ENCODE assay signal across 21 cellular contexts in genomic region chr1:208237241-208237640, GRCh38. TPM values are rescaled to one million over a fixed set of nuclear protein-coding genes. Genes with fewer than 3 reads are reported as not detected.
DNase-seq lines count a peak whose midpoint lies in the region; ATAC-seq and TF ChIP-seq lines count a peak whose summit lies in the region.
"Had no signal": no experiment of that assay in that cellular context is flagged by ENCODE, and none has a peak within 500 bp of the region (broad histone marks: within the 10 kb centered on the region; RNA-seq: fewer than 3 reads in every experiment).

No MANE protein-coding gene starts in this region.

- DNase-seq in cardiac septum (ENCODE audit: low spot score) (peak; percentile 58), right cardiac atrium (no peak), endodermal cell (no peak), DMS153 treated with DMSO at 0.1 percent for 48 hours (lab: John Stamatoyannopoulos, UW; ENCODE audit: unreplicated experiment) (no peak), testis (no peak)
- DNase-seq in activated T-helper 2 cell treated with anti-CD3 and anti-CD28 coated beads, Interferon-gamma antibody, Interleukin-2, Interleukin-4, amounts not matched to agents 10 μg/mL and 5 μg/mL and 100 μg/mL, durations not matched to agents 14 hours and 24 hours and 36 hours (ENCODE audit: low spot score) = no peak
- DNase-seq: 8988T; activated CD4-positive, alpha-beta T cell treated with anti-CD3 and anti-CD28 coated beads for 1 hour; amygdala; Caco-2; cortex of kidney; EL; KG1; left ventricle myocardium superior; NCI-H1930; retina; RPMI8226; SW 1271; thyroid gland had no signal

- H3K4me3 ChIP-seq in right cardiac atrium (ENCODE audit: low read length) (no peak overlapping the region), endodermal cell (ENCODE audit: low read length) (peak overlapping the region; percentile 100), mucosa of rectum (ENCODE audit: low read length in 2 of 2) (no peak overlapping the region), testis (no peak overlapping the region)
- H3K4me3 ChIP-seq: thyroid gland had no signal

- no peaks in the 10 kb centered on the region for H3K27me3 ChIP-seq in right cardiac atrium (ENCODE audit: control insufficient read depth, insufficient read depth)
- H3K27me3 ChIP-seq in endodermal cell (ENCODE audit: control insufficient read depth, insufficient read depth, low read length, poor library complexity, severe bottlenecking) = no peaks in the 10 kb centered on the region
- H3K27me3 ChIP-seq in mucosa of rectum (ENCODE audit: control insufficient read depth in 2 of 2, insufficient read depth in 2 of 2, low read length in 2 of 2) = no peaks in the 10 kb centered on the region
- H3K27me3 ChIP-seq in testis = no peaks in the 10 kb centered on the region
- H3K27me3 ChIP-seq: thyroid gland had no signal

- H3K9me3 ChIP-seq in right cardiac atrium (ENCODE audit: control insufficient read depth, low read length) (no peaks in the 10 kb centered on the region), endodermal cell (ENCODE audit: control insufficient read depth, low read length) (no peaks in the 10 kb centered on the region), mucosa of rectum (ENCODE audit: control insufficient read depth in 2 of 2, low read length in 2 of 2) (no peaks in the 10 kb centered on the region), testis (no peaks in the 10 kb centered on the region)
- H3K9me3 ChIP-seq: Caco-2, thyroid gland had no signal

- H3K27ac Mint-ChIP-seq in endodermal cell = no peak overlapping the region
- no peak overlapping the region for H3K27ac Mint-ChIP-seq in activated T-helper 2 cell treated with anti-CD3 and anti-CD28 coated beads, Interferon-gamma antibody, Interleukin-2, Interleukin-4, amounts not matched to agents 10 μg/mL and 5 μg/mL and 100 μg/mL, durations not matched to agents 14 hours and 24 hours and 36 hours

- H3K9me3 Mint-ChIP-seq in endodermal cell = no peaks in the 10 kb centered on the region
- no peaks in the 10 kb centered on the region for H3K9me3 Mint-ChIP-seq in activated T-helper 2 cell treated with anti-CD3 and anti-CD28 coated beads, Interferon-gamma antibody, Interleukin-2, Interleukin-4, amounts not matched to agents 10 μg/mL and 5 μg/mL and 100 μg/mL, durations not matched to agents 14 hours and 24 hours and 36 hours

- H3K27ac ChIP-seq in right cardiac atrium (ENCODE audit: low read length) (no peak overlapping the region), endodermal cell (ENCODE audit: low read depth, low read length) (no peak overlapping the region), mucosa of rectum (ENCODE audit: low read depth in 2 of 2, low read length in 2 of 2) (peak overlapping the region; percentile 75 to 76), testis (no peak overlapping the region)

- peaks cover 93% of the 10 kb centered on the region for H3K4me1 Mint-ChIP-seq in endodermal cell
- H3K4me1 Mint-ChIP-seq in activated T-helper 2 cell treated with anti-CD3 and anti-CD28 coated beads, Interferon-gamma antibody, Interleukin-2, Interleukin-4, amounts not matched to agents 10 μg/mL and 5 μg/mL and 100 μg/mL, durations not matched to agents 14 hours and 24 hours and 36 hours (ENCODE audit: low read depth) = peaks cover 10% of the 10 kb centered on the region

- no peaks in the 10 kb centered on the region for H3K36me3 Mint-ChIP-seq in endodermal cell (ENCODE audit: low read depth)
- H3K36me3 Mint-ChIP-seq in activated T-helper 2 cell treated with anti-CD3 and anti-CD28 coated beads, Interferon-gamma antibody, Interleukin-2, Interleukin-4, amounts not matched to agents 10 μg/mL and 5 μg/mL and 100 μg/mL, durations not matched to agents 14 hours and 24 hours and 36 hours (ENCODE audit: low read depth) = no peaks in the 10 kb centered on the region

- no peak for ATAC-seq in right cardiac atrium
- no peak for ATAC-seq in GM21619 (IDR thresholded peaks at IDR 0.05; ENCODE audit: unreplicated experiment)
- ATAC-seq: left ventricle myocardium superior had no signal

- H3K9ac ChIP-seq in endodermal cell (ENCODE audit: extremely low read depth, low read length, poor library complexity, severe bottlenecking) = no peak overlapping the region
- H3K9ac ChIP-seq in mucosa of rectum (ENCODE audit: low read depth in 1 of 2, low read length in 2 of 2) = no peak overlapping the region

- intact Hi-C loops in cardiac septum (cut with DNase I) = no loop called here
- intact Hi-C loops in right cardiac atrium (cut with DNase I) = loop anchor here in 1 of 4 donors (5.0 kb wide), 1 partner anchor 35 kb away; no protein-coding TSS in a partner anchor
- intact Hi-C loops in testis (cut with DNase I; ENCODE audit: low total_unique reads) = no loop called here
- intact Hi-C loops in activated T-helper 2 cell treated with anti-CD3 and anti-CD28 coated beads, Interferon-gamma antibody, Interleukin-2, Interleukin-4, amounts not matched to agents 10 μg/mL and 5 μg/mL and 100 μg/mL, durations not matched to agents 14 hours and 24 hours and 36 hours (cut with micrococcal nuclease) = no loop called here

- peaks cover 9% of the 10 kb centered on the region for H3K27me3 Mint-ChIP-seq in endodermal cell (ENCODE audit: insufficient read depth)
- H3K27me3 Mint-ChIP-seq in activated T-helper 2 cell treated with anti-CD3 and anti-CD28 coated beads, Interferon-gamma antibody, Interleukin-2, Interleukin-4, amounts not matched to agents 10 μg/mL and 5 μg/mL and 100 μg/mL, durations not matched to agents 14 hours and 24 hours and 36 hours (ENCODE audit: low read depth) = peaks cover 52% of the 10 kb centered on the region

- H3K36me3 ChIP-seq in endodermal cell (ENCODE audit: control insufficient read depth, insufficient read depth, low read length) (peaks cover 78% of the 10 kb centered on the region), mucosa of rectum (ENCODE audit: control insufficient read depth in 2 of 2, insufficient read depth in 2 of 2, low read length in 2 of 2) (peaks cover 4 to 5% of the 10 kb centered on the region in 2 donors), testis (ENCODE audit: low read depth, missing control alignments) (no peaks in the 10 kb centered on the region)
- H3K36me3 ChIP-seq: thyroid gland had no signal

- TF ChIP-seq CTCF in endodermal cell (conservative IDR thresholded peaks at IDR 0.05) (no peak), testis (IDR thresholded peaks at IDR 0.05) (no peak)

- no peak overlapping the region for H3K4me3 Mint-ChIP-seq in endodermal cell
- H3K4me3 Mint-ChIP-seq in activated T-helper 2 cell treated with anti-CD3 and anti-CD28 coated beads, Interferon-gamma antibody, Interleukin-2, Interleukin-4, amounts not matched to agents 10 μg/mL and 5 μg/mL and 100 μg/mL, durations not matched to agents 14 hours and 24 hours and 36 hours (ENCODE audit: low read depth) = no peak overlapping the region

- no peak for TF ChIP-seq POLR2A in testis (IDR thresholded peaks at IDR 0.05)

- WGBS in right cardiac atrium = 70% methylated on average over 8 of the region's 8 CpGs
- WGBS in endodermal cell (ENCODE audit: insufficient coverage in 1 of 2, insufficient read length in 1 of 2), 2 experiments = 93 to 95% methylated on average over 6 to 8 of the region's 8 CpGs
- WGBS in testis, 2 donors = 85 to 88% methylated on average over 8 of the region's 8 CpGs

- H3K4me1 ChIP-seq in right cardiac atrium (ENCODE audit: control insufficient read depth, insufficient read depth, low read length) (peaks cover 41% of the 10 kb centered on the region), endodermal cell (ENCODE audit: control insufficient read depth, insufficient read depth, low read length) (peaks cover 36% of the 10 kb centered on the region), mucosa of rectum (ENCODE audit: control insufficient read depth in 2 of 2, insufficient read depth in 2 of 2, low read length in 2 of 2) (peaks cover 66 to 96% of the 10 kb centered on the region in 2 donors), testis (peaks cover 20% of the 10 kb centered on the region)

RNA-seq across cellular contexts. Expression of gene PLXNA2, which starts 6.9 kb away (rescaled TPM):
- total RNA-seq in cardiac septum (23.8 TPM), right cardiac atrium (10 to 100 TPM; 16.2 to 26.6 (median 16.8) TPM), endodermal cell (10 to 100 TPM; 61.2 to 86.1 TPM), testis (1 to 10 TPM; 4.1 to 5.5 TPM)
- polyA plus RNA-seq in right cardiac atrium (7.3 TPM), testis (ENCODE audit: insufficient read depth, low read depth, low replicate concordance) (4.7 TPM)
- 22.9 TPM for polyA plus RNA-seq in endodermal cell (2013, experiment 1 of 2)
- polyA plus RNA-seq in endodermal cell (2013, experiment 2 of 2) = 24.4 TPM
- total RNA-seq in activated T-helper 2 cell treated with anti-CD3 and anti-CD28 coated beads, Interferon-gamma antibody, Interleukin-2, Interleukin-4, amounts not matched to agents 10 μg/mL and 5 μg/mL and 100 μg/mL, durations not matched to agents 14 hours and 24 hours and 36 hours = 0.07 and 0.37 TPM in 2 replicates

Comparison
In these comparisons a context has a peak if more than half of its experiments do, and no peak if none do; other contexts are left out.
1. H3K27ac ChIP-seq: peak in mucosa of rectum (2 of 2); none in right cardiac atrium (single experiment), endodermal cell (single experiment) and testis (0 of 2).